ENCODE assay signal across 8 cellular contexts in genomic region chr3:150286390-150287147, GRCh38.
DNase-seq lines count a peak whose midpoint lies in the region; ATAC-seq and TF ChIP-seq lines count a peak whose summit lies in the region.

No MANE protein-coding gene starts in this region.

- H3K9ac ChIP-seq in fibroblast of lung (ENCODE audit: insufficient read depth, low read length) = no peak overlapping the region

- no peaks in the 10 kb centered on the region for H3K27me3 ChIP-seq in fibroblast of lung (ENCODE audit: control insufficient read depth, insufficient read depth, low read length)

- no peak overlapping the region for H3K4me3 ChIP-seq in fibroblast of lung (replicated peaks in 1 of 4; ENCODE audit: control extremely low read depth in 1 of 4, insufficient read depth in 1 of 4, low read depth in 3 of 4, low read length in 4 of 4)

- no peaks in the 10 kb centered on the region for H3K4me1 ChIP-seq in fibroblast of lung (ENCODE audit: control insufficient read depth, extremely low read depth, insufficient read depth, low read length)

- peak; percentile 73 for ATAC-seq in activated naive CD8-positive, alpha-beta T cell treated with anti-CD3 and anti-CD28 coated beads, Interleukin-2, amount 50 U/mL, for 24 hours
- ATAC-seq in GM21825 (IDR thresholded peaks at IDR 0.05; ENCODE audit: unreplicated experiment) = peak; percentile 68
- ATAC-seq in SK-N-SH treated with all-trans-retinoic acid at 6 μM for 48 hours = peak; percentile 90

- H3K36me3 ChIP-seq in fibroblast of lung (ENCODE audit: control insufficient read depth, insufficient read depth, low read length) = no peaks in the 10 kb centered on the region

- no peaks in the 10 kb centered on the region for H3K9me3 ChIP-seq in fibroblast of lung (ENCODE audit: control insufficient read depth, insufficient read depth, low read depth, low read length)

- DNase-seq in activated naive CD8-positive, alpha-beta T cell treated with anti-CD3 and anti-CD28 coated beads, Interleukin-2, amount 50 U/mL, for 24 hours = peak; percentile 4
- no peak for DNase-seq in activated naive CD8-positive, alpha-beta T cell treated with anti-CD3 and anti-CD28 coated beads for 36 hours
- DNase-seq in M059J (ENCODE audit: low read depth) (peak; percentile 71), fibroblast of lung (ENCODE audit: low read depth in 2 of 2) (peak; percentile 60 to 64), pons (ENCODE audit: low spot score) (peak; percentile 11), activated gamma-delta T cell treated with Interleukin-2 at 50 U/mL for 16 hours (no peak)

- no peaks in the 10 kb centered on the region for H3K9me3 Mint-ChIP-seq in activated naive CD8-positive, alpha-beta T cell treated with anti-CD3 and anti-CD28 coated beads, Interleukin-2, amount 50 U/mL, for 24 hours
- H3K9me3 Mint-ChIP-seq in activated naive CD8-positive, alpha-beta T cell treated with anti-CD3 and anti-CD28 coated beads for 36 hours = peaks cover 2% of the 10 kb centered on the region

- H2AFZ ChIP-seq in fibroblast of lung (ENCODE audit: low read length) = no peak overlapping the region

- no peak overlapping the region for H3K4me3 Mint-ChIP-seq in activated naive CD8-positive, alpha-beta T cell treated with anti-CD3 and anti-CD28 coated beads, Interleukin-2, amount 50 U/mL, for 24 hours
- H3K4me3 Mint-ChIP-seq in activated naive CD8-positive, alpha-beta T cell treated with anti-CD3 and anti-CD28 coated beads for 36 hours = no peak overlapping the region

- H3K27ac ChIP-seq in fibroblast of lung (ENCODE audit: insufficient read depth, low read length) = no peak overlapping the region

- peak; percentile 16 to 47 for TF ChIP-seq CTCF in fibroblast of lung (conservative IDR thresholded peaks at IDR 0.05 in 1 of 2, IDR thresholded peaks at IDR 0.05 in 1 of 2; ENCODE audit: low read depth in 1 of 2, low read length in 2 of 2)

- H4K20me1 ChIP-seq in fibroblast of lung (ENCODE audit: control insufficient read depth, extremely low read depth, insufficient read depth, low read length) = no peaks in the 10 kb centered on the region

- H3K27me3 Mint-ChIP-seq in activated naive CD8-positive, alpha-beta T cell treated with anti-CD3 and anti-CD28 coated beads, Interleukin-2, amount 50 U/mL, for 24 hours = peaks cover 27% of the 10 kb centered on the region
- H3K27me3 Mint-ChIP-seq in activated naive CD8-positive, alpha-beta T cell treated with anti-CD3 and anti-CD28 coated beads for 36 hours = peaks cover 19% of the 10 kb centered on the region

- H3K4me1 Mint-ChIP-seq in activated naive CD8-positive, alpha-beta T cell treated with anti-CD3 and anti-CD28 coated beads, Interleukin-2, amount 50 U/mL, for 24 hours = no peaks in the 10 kb centered on the region
- peaks cover 6% of the 10 kb centered on the region for H3K4me1 Mint-ChIP-seq in activated naive CD8-positive, alpha-beta T cell treated with anti-CD3 and anti-CD28 coated beads for 36 hours

- no peaks in the 10 kb centered on the region for H3K36me3 Mint-ChIP-seq in activated naive CD8-positive, alpha-beta T cell treated with anti-CD3 and anti-CD28 coated beads, Interleukin-2, amount 50 U/mL, for 24 hours (ENCODE audit: low read depth)
- no peaks in the 10 kb centered on the region for H3K36me3 Mint-ChIP-seq in activated naive CD8-positive, alpha-beta T cell treated with anti-CD3 and anti-CD28 coated beads for 36 hours

- H3K4me2 ChIP-seq in fibroblast of lung (ENCODE audit: extremely low read depth, insufficient read depth, low read length) = no peak overlapping the region

- no peaks in the 10 kb centered on the region for H3K79me2 ChIP-seq in fibroblast of lung (ENCODE audit: control insufficient read depth, insufficient read depth, low read length)

- no peak overlapping the region for H3K27ac Mint-ChIP-seq in activated naive CD8-positive, alpha-beta T cell treated with anti-CD3 and anti-CD28 coated beads, Interleukin-2, amount 50 U/mL, for 24 hours
- H3K27ac Mint-ChIP-seq in activated naive CD8-positive, alpha-beta T cell treated with anti-CD3 and anti-CD28 coated beads for 36 hours = no peak overlapping the region

TF ChIP-seq in SK-N-SH treated with all-trans-retinoic acid at 6 μM for 48 hours, 23 proteins besides CTCF, POLR2A, EP300 and RAD21:
- TF ChIP-seq CSRNP3 (CRISPR knock-in tag; IDR thresholded peaks at IDR 0.05) (no peak), RARB (CRISPR knock-in tag; IDR thresholded peaks at IDR 0.05) (no peak), PPARA (CRISPR knock-in tag; IDR thresholded peaks at IDR 0.05; ENCODE audit: borderline replicate concordance) (no peak), CSDC2 (CRISPR knock-in tag; IDR thresholded peaks at IDR 0.05) (no peak), ZNF565 (CRISPR knock-in tag; conservative IDR thresholded peaks at IDR 0.05; ENCODE audit: low read depth) (no peak), ZNF8 (CRISPR knock-in tag; IDR thresholded peaks at IDR 0.05) (no peak), ISL1 (CRISPR knock-in tag; IDR thresholded peaks at IDR 0.05) (no peak), ARNTL (CRISPR knock-in tag; IDR thresholded peaks at IDR 0.05; ENCODE audit: borderline replicate concordance, low read depth) (no peak), TOX (CRISPR knock-in tag; IDR thresholded peaks at IDR 0.05; ENCODE audit: borderline replicate concordance) (no peak), ZNF70 (CRISPR knock-in tag; IDR thresholded peaks at IDR 0.05) (no peak), TSHZ2 (CRISPR knock-in tag; IDR thresholded peaks at IDR 0.05) (no peak), OSR1 (CRISPR knock-in tag; IDR thresholded peaks at IDR 0.05) (no peak), ZC3H10 (CRISPR knock-in tag; IDR thresholded peaks at IDR 0.05) (no peak), SNAI2 (CRISPR knock-in tag; IDR thresholded peaks at IDR 0.05) (no peak), BACH2 (CRISPR knock-in tag; IDR thresholded peaks at IDR 0.05; ENCODE audit: borderline replicate concordance) (no peak), PATZ1 (CRISPR knock-in tag; IDR thresholded peaks at IDR 0.05; ENCODE audit: borderline replicate concordance) (no peak)

Comparison
In these comparisons a context has a peak if more than half of its experiments do, and no peak if none do; other contexts are left out.
1. DNase-seq: peak in activated naive CD8-positive, alpha-beta T cell treated with anti-CD3 and anti-CD28 coated beads, Interleukin-2, amount 50 U/mL, for 24 hours (single experiment), M059J (single experiment), fibroblast of lung (2 of 2) and pons (single experiment); none in activated naive CD8-positive, alpha-beta T cell treated with anti-CD3 and anti-CD28 coated beads for 36 hours (single experiment) and activated gamma-delta T cell treated with Interleukin-2 at 50 U/mL for 16 hours (single experiment).
2. Peak in every context shown above with its lines, with median percentiles within 50 percentile points of each other: ATAC-seq.